9 cellular contexts compared by ENCODE assay signal in genomic region chr6:42030585-42031506, GRCh38. TPM values are rescaled to one million over a fixed set of nuclear protein-coding genes. Genes with fewer than 3 reads are reported as not detected.
DNase-seq lines count a peak whose midpoint lies in the region; ATAC-seq and TF ChIP-seq lines count a peak whose summit lies in the region.
"Had no signal": no experiment of that assay in that cellular context is flagged by ENCODE, and none has a peak within 500 bp of the region (broad histone marks: within the 10 kb centered on the region; RNA-seq: fewer than 3 reads in every experiment).

No MANE protein-coding gene starts in this region.

- TF ChIP-seq CTCF in stomach (IDR thresholded peaks at IDR 0.05): no peak
- no peak for TF ChIP-seq CTCF in sigmoid colon (IDR thresholded peaks at IDR 0.05)

- intact Hi-C loops in activated T-helper 1 cell treated with anti-CD3 and anti-CD28 coated beads, Interleukin-12 subunit alpha, Interleukin-12 subunit beta, Interleukin-2, Interleukin-4 antibody, amounts not matched to agents 30 ng/mL and 10 ng/mL and 1 ng/mL, durations not matched to agents 14 hours and 24 hours and 36 hours (cut with micrococcal nuclease): loop anchor here (1.0 to 2.0 kb wide), 2 partner anchors 9 to 14 kb away; no protein-coding TSS in a partner anchor
- intact Hi-C loops in stomach (cut with DNase I; ENCODE audit: low total_unique reads) (no loop called here), sigmoid colon (cut with DNase I) (no loop called here)

- WGBS in stomach, 5 donors: 42 to 51% (median 48%) methylated on average over 13 to 14 of the region's 14 CpGs
- WGBS in sigmoid colon, 2 donors: 57 to 83% methylated on average over 14 of the region's 14 CpGs

- H3K27me3 Mint-ChIP-seq in activated T-helper 1 cell treated with anti-CD3 and anti-CD28 coated beads, Interleukin-12 subunit alpha, Interleukin-12 subunit beta, Interleukin-2, Interleukin-4 antibody, amounts not matched to agents 30 ng/mL and 10 ng/mL and 1 ng/mL, durations not matched to agents 14 hours and 24 hours and 36 hours (ENCODE audit: insufficient read depth): no peaks in the 10 kb centered on the region

- no peak for TF ChIP-seq POLR2A in stomach (IDR thresholded peaks at IDR 0.05)
- no peak for TF ChIP-seq POLR2A in sigmoid colon (IDR thresholded peaks at IDR 0.05)

- no peak for TF ChIP-seq EP300 in stomach (IDR thresholded peaks at IDR 0.05)
- TF ChIP-seq EP300 in sigmoid colon (IDR thresholded peaks at IDR 0.05): no peak

- peaks cover 30% of the 10 kb centered on the region for H3K36me3 Mint-ChIP-seq in activated T-helper 1 cell treated with anti-CD3 and anti-CD28 coated beads, Interleukin-12 subunit alpha, Interleukin-12 subunit beta, Interleukin-2, Interleukin-4 antibody, amounts not matched to agents 30 ng/mL and 10 ng/mL and 1 ng/mL, durations not matched to agents 14 hours and 24 hours and 36 hours (ENCODE audit: low read depth)

- H3K9me3 Mint-ChIP-seq in activated T-helper 1 cell treated with anti-CD3 and anti-CD28 coated beads, Interleukin-12 subunit alpha, Interleukin-12 subunit beta, Interleukin-2, Interleukin-4 antibody, amounts not matched to agents 30 ng/mL and 10 ng/mL and 1 ng/mL, durations not matched to agents 14 hours and 24 hours and 36 hours: no peaks in the 10 kb centered on the region

- H3K27ac ChIP-seq in stomach (peak overlapping the region in 3 of 5 donors; percentile 10 to 48 (median 16)), sigmoid colon (peak overlapping the region in 1 of 4 donors; percentile 19)

- DNase-seq in activated CD4-positive, CD25-positive, alpha-beta regulatory T cell treated with anti-CD3 and anti-CD28 coated beads, Interleukin-2, amount 50 U/mL, for 72 hours: no peak
- no peak for DNase-seq in activated T-helper 1 cell treated with anti-CD3 and anti-CD28 coated beads, Interleukin-12 subunit alpha, Interleukin-12 subunit beta, Interleukin-2, Interleukin-4 antibody, amounts not matched to agents 30 ng/mL and 10 ng/mL and 1 ng/mL, durations not matched to agents 14 hours and 24 hours and 36 hours (ENCODE audit: low spot score)
- DNase-seq in left lobe of liver (ENCODE audit: low spot score) (no peak), stomach (no peak), NCI-H774 (lab: John Stamatoyannopoulos, UW) (no peak), sigmoid colon (no peak), epidermal melanocyte (ENCODE audit: insufficient read length, low spot score) (no peak)
- DNase-seq: midbrain had no signal

- peak overlapping the region in 1 of 4 donors; percentile 2 for H3K4me3 ChIP-seq in stomach
- H3K4me3 ChIP-seq in sigmoid colon: no peak overlapping the region

- H3K27me3 ChIP-seq in stomach (no peaks in the 10 kb centered on the region), sigmoid colon (no peaks in the 10 kb centered on the region)

- ATAC-seq in activated CD4-positive, CD25-positive, alpha-beta regulatory T cell treated with anti-CD3 and anti-CD28 coated beads, Interleukin-2, amount 50 U/mL, for 24 hours: peak; percentile 69 to 72
- peak; percentile 39 for ATAC-seq in left lobe of liver

- peak overlapping the region; percentile 91 for H3K27ac Mint-ChIP-seq in activated T-helper 1 cell treated with anti-CD3 and anti-CD28 coated beads, Interleukin-12 subunit alpha, Interleukin-12 subunit beta, Interleukin-2, Interleukin-4 antibody, amounts not matched to agents 30 ng/mL and 10 ng/mL and 1 ng/mL, durations not matched to agents 14 hours and 24 hours and 36 hours

- no peaks in the 10 kb centered on the region for H3K9me3 ChIP-seq in stomach
- H3K9me3 ChIP-seq in sigmoid colon: no peaks in the 10 kb centered on the region

- H3K4me1 Mint-ChIP-seq in activated T-helper 1 cell treated with anti-CD3 and anti-CD28 coated beads, Interleukin-12 subunit alpha, Interleukin-12 subunit beta, Interleukin-2, Interleukin-4 antibody, amounts not matched to agents 30 ng/mL and 10 ng/mL and 1 ng/mL, durations not matched to agents 14 hours and 24 hours and 36 hours (ENCODE audit: low read depth): peaks cover 79% of the 10 kb centered on the region

- H3K4me1 ChIP-seq in stomach: peaks cover 13 to 76% (median 26%) of the 10 kb centered on the region in 4 donors
- peaks cover 0 to 27% (median 17%) of the 10 kb centered on the region in 4 donors for H3K4me1 ChIP-seq in sigmoid colon

- H3K4me3 Mint-ChIP-seq in activated T-helper 1 cell treated with anti-CD3 and anti-CD28 coated beads, Interleukin-12 subunit alpha, Interleukin-12 subunit beta, Interleukin-2, Interleukin-4 antibody, amounts not matched to agents 30 ng/mL and 10 ng/mL and 1 ng/mL, durations not matched to agents 14 hours and 24 hours and 36 hours: peak overlapping the region; percentile 64

- H3K36me3 ChIP-seq in stomach: peaks cover 8 to 52% (median 40%) of the 10 kb centered on the region in 4 donors
- peaks cover 0 to 10% (median 3%) of the 10 kb centered on the region in 4 donors for H3K36me3 ChIP-seq in sigmoid colon

RNA-seq across cellular contexts. Expression of gene TAF8, which starts 19.5 kb away (rescaled TPM):
- 36.7 and 38.3 TPM in 2 replicates for total RNA-seq in activated T-helper 1 cell treated with anti-CD3 and anti-CD28 coated beads, Interleukin-12 subunit alpha, Interleukin-12 subunit beta, Interleukin-2, Interleukin-4 antibody, amounts not matched to agents 30 ng/mL and 10 ng/mL and 1 ng/mL, durations not matched to agents 14 hours and 24 hours and 36 hours
- total RNA-seq in left lobe of liver: 13.1 TPM
- 10 to 100 TPM in 4 of 5 donors, 1 to 10 TPM in 1; 3.8 to 24.6 (median 21.4) TPM for total RNA-seq in stomach
- 10 to 100 TPM; 10.7 to 13.4 (median 11.6) TPM for polyA plus RNA-seq in stomach
- total RNA-seq in sigmoid colon: 10 to 100 TPM; 20.3 to 30.7 (median 28.4) TPM
- 10 to 100 TPM in 2 of 3 donors, 1 to 10 TPM in 1; 4.9 to 14.7 (median 12.6) TPM for polyA plus RNA-seq in sigmoid colon
